1 cellular context compared by ENCODE assay signal in genomic region chr1:247363000-247363399, GRCh38. TPM values are rescaled to one million over a fixed set of nuclear protein-coding genes. Genes with fewer than 3 reads are reported as not detected.
"Had no signal": no experiment of that assay in that cellular context is flagged by ENCODE, and none has a peak within 500 bp of the region (broad histone marks: within the 10 kb centered on the region; RNA-seq: fewer than 3 reads in every experiment).

No MANE protein-coding gene starts in this region.

RNA-seq across cellular contexts. Expression of gene NLRP3, which starts 53.0 kb away (rescaled TPM):
- total RNA-seq: progenitor cell of endocrine pancreas had no signal
